ENCODE assay signal across 8 cellular contexts in genomic region chr5:57889558-57889957, GRCh38.
A peak's percentile ranks its signal among the peaks of the same experiment; 100 is the strongest.
DNase-seq lines count a peak whose midpoint lies in the region; ATAC-seq and TF ChIP-seq lines count a peak whose summit lies in the region.

No MANE protein-coding gene starts in this region.

- H3K27me3 ChIP-seq in lower lobe of right lung (ENCODE audit: low read depth) = no peaks in the 10 kb centered on the region

- no peaks in the 10 kb centered on the region for H3K4me1 ChIP-seq in lower lobe of right lung

- H3K4me3 ChIP-seq in NB4 (ENCODE audit: low read depth, low read length) (no peak overlapping the region), lower lobe of right lung (no peak overlapping the region)

- no peaks in the 10 kb centered on the region for H3K36me3 ChIP-seq in lower lobe of right lung

- intact Hi-C loops in lower lobe of right lung (cut with DNase I) = loop anchor here (10.0 kb wide), 1 partner anchor 565 kb away; no protein-coding TSS in a partner anchor

- H3K4me1 Mint-ChIP-seq in chondrocyte (ENCODE audit: low read depth) = peaks cover 29% of the 10 kb centered on the region

- no peaks in the 10 kb centered on the region for H3K9me3 ChIP-seq in lower lobe of right lung

- no peaks in the 10 kb centered on the region for H3K36me3 Mint-ChIP-seq in chondrocyte (ENCODE audit: low read depth)

- peak; percentile 40 for DNase-seq in COR-L47 (lab: John Stamatoyannopoulos, UW)
- peak; percentile 3 for DNase-seq in NB4 (ENCODE audit: low read depth)
- no peak for DNase-seq in chondrocyte (ENCODE audit: low spot score)
- DNase-seq in lower lobe of right lung = no peak
- no peak for DNase-seq in NCI-H2107 treated with DMSO at 0.1 percent for 48 hours (lab: John Stamatoyannopoulos, UW; ENCODE audit: unreplicated experiment)
- no peak for DNase-seq in KBM-7
- DNase-seq in cerebellar nuclear complex (lab: John Stamatoyannopoulos, UW) = no peak

- no peaks in the 10 kb centered on the region for H3K27me3 Mint-ChIP-seq in chondrocyte (ENCODE audit: low read depth)

- no peak overlapping the region for H3K27ac Mint-ChIP-seq in chondrocyte (ENCODE audit: unreplicated experiment)

- in situ Hi-C loops in KBM-7 (cut with MboI; ENCODE audit: low pct_unique_long_range_greater_than_20kb, low sequenced_read_pairs) = no loop called here

- TF ChIP-seq POLR2A in NB4 (IDR thresholded peaks at IDR 0.05; ENCODE audit: extremely low read depth, insufficient read length) = no peak

- no peak overlapping the region for H3K27ac ChIP-seq in lower lobe of right lung

- no peaks in the 10 kb centered on the region for H3K9me3 Mint-ChIP-seq in chondrocyte (ENCODE audit: low read depth)

- H3K4me3 Mint-ChIP-seq in chondrocyte (ENCODE audit: unreplicated experiment) = no peak overlapping the region

- no peak for TF ChIP-seq CTCF in NB4 (IDR thresholded peaks at IDR 0.05; ENCODE audit: low read depth, low read length)
- peak; percentile 69 for TF ChIP-seq CTCF in chondrocyte (IDR thresholded peaks at IDR 0.05)
- peak; percentile 29 for TF ChIP-seq CTCF in lower lobe of right lung (IDR thresholded peaks at IDR 0.05)

- ATAC-seq in lower lobe of right lung (peak; percentile 60 to 64), HG03571 (IDR thresholded peaks at IDR 0.05; ENCODE audit: unreplicated experiment) (no peak)

Comparison
In these comparisons a context has a peak if more than half of its experiments do, and no peak if none do; other contexts are left out.
1. DNase-seq: peak in COR-L47 (single experiment) and NB4 (single experiment); none in chondrocyte (single experiment), lower lobe of right lung (single experiment), NCI-H2107 treated with DMSO at 0.1 percent for 48 hours (single experiment), KBM-7 (single experiment) and cerebellar nuclear complex (0 of 2).